ENCODE assay signal across 1 cellular context in genomic region chr5:66963559-66963971, GRCh38.
TF ChIP-seq lines count a peak whose summit lies in the region.

No MANE protein-coding gene starts in this region.

TF ChIP-seq in HEK293, 187 proteins besides CTCF, POLR2A, EP300 and RAD21 (continued from another document):
- TF ChIP-seq PRDM10 (tag by site-specific recombination; IDR thresholded peaks at IDR 0.05) (peak; percentile 36), ZNF324 (tag by site-specific recombination; IDR thresholded peaks at IDR 0.05) (no peak), ZNF174 (tag by site-specific recombination; IDR thresholded peaks at IDR 0.05) (no peak), PRDM1 (tag by site-specific recombination; IDR thresholded peaks at IDR 0.05) (peak; percentile 72), ATF2 (tag by site-specific recombination; IDR thresholded peaks at IDR 0.05; ENCODE audit: low read depth) (peak; percentile 37), SCRT2 (tag by site-specific recombination; IDR thresholded peaks at IDR 0.05) (peak; percentile 88), ZNF133 (tag by site-specific recombination; IDR thresholded peaks at IDR 0.05) (no peak), ZNF692 (tag by site-specific recombination; IDR thresholded peaks at IDR 0.05) (peak; percentile 34; the same call in 1 of the 2 replicates), ZSCAN23 (tag by site-specific recombination; IDR thresholded peaks at IDR 0.05) (no peak)
